In genomic region chr7:99409192-99409572, GRCh38 we compare ENCODE assay signal across 8 cellular contexts. TPM values are rescaled to one million over a fixed set of nuclear protein-coding genes. Genes with fewer than 3 reads are reported as not detected.
A peak's percentile ranks its signal among the peaks of the same experiment; 100 is the strongest.
DNase-seq lines count a peak whose midpoint lies in the region; ATAC-seq, FAIRE-seq and TF ChIP-seq lines count a peak whose summit lies in the region.

No MANE protein-coding gene starts in this region.

- peaks cover 71% of the 10 kb centered on the region for H3K36me3 Mint-ChIP-seq in effector memory CD8-positive, alpha-beta T cell (ENCODE audit: insufficient read depth)
- H3K36me3 Mint-ChIP-seq in neural crest cell (ENCODE audit: low read depth): peaks cover 14% of the 10 kb centered on the region

- H3K9ac ChIP-seq in PC-3 (ENCODE audit: low read length): peak overlapping the region; percentile 98

- peak overlapping the region; percentile 94 to 99 for H3K4me3 Mint-ChIP-seq in effector memory CD8-positive, alpha-beta T cell
- H3K4me3 Mint-ChIP-seq in neural crest cell: peak overlapping the region; percentile 100

- DNase-seq in BE2C: no peak
- no peak for DNase-seq in PC-3
- DNase-seq in effector memory CD8-positive, alpha-beta T cell: no peak
- DNase-seq in neural crest cell (ENCODE audit: low read depth, low spot score): no peak
- no peak for DNase-seq in NCI-H2081 (lab: John Stamatoyannopoulos, UW)
- DNase-seq in DMS79 treated with DMSO at 0.1 percent for 48 hours (lab: John Stamatoyannopoulos, UW): no peak
- no peak for DNase-seq in urothelium cell line (ENCODE audit: low spot score)

- peaks cover 68% of the 10 kb centered on the region for H3K79me2 ChIP-seq in PC-3 (ENCODE audit: low read length)

- H3K4me3 ChIP-seq in BE2C (ENCODE audit: low read depth, low read length) (peak overlapping the region; percentile 79), PC-3 (ENCODE audit: low read length) (peak overlapping the region; percentile 90)

- H3K4me1 Mint-ChIP-seq in effector memory CD8-positive, alpha-beta T cell (ENCODE audit: low read depth in 2 of 2): peaks cover 44 to 46% of the 10 kb centered on the region in 2 donors
- H3K4me1 Mint-ChIP-seq in neural crest cell: peaks cover 37% of the 10 kb centered on the region

- TSS peak; percentile 65 for BruUV-seq in PC-3 (replicated peaks; lab: Mats Ljungman, UMichigan)

- CTCF ChIA-PET in PC-3 (lab: Charles Lee): no interaction called here

- FAIRE-seq in urothelium cell line (lab: Jason Lieb, UNC): no peak

- peak overlapping the region; percentile 91 for H3K4me2 ChIP-seq in PC-3 (ENCODE audit: low read length)

- POLR2A ChIA-PET in PC-3 (lab: Charles Lee; ENCODE audit: unreplicated experiment): interaction anchor here (0.6 kb wide), 3 partner anchors 52 to 618 kb away, joined by 3 to 7 read pairs (median 3); no protein-coding TSS in a partner anchor

- H2AFZ ChIP-seq in PC-3 (ENCODE audit: low read length): peak overlapping the region; percentile 86

- intact Hi-C loops in PC-3 (cut with micrococcal nuclease): loop anchor here (2.0 to 5.0 kb wide), 2 partner anchors 30 to 673 kb away; partner anchors contain the start of genes CPSF4, PTCD1 and ZNF3

- H3K27me3 ChIP-seq in BE2C (no peaks in the 10 kb centered on the region), PC-3 (ENCODE audit: low read length) (no peaks in the 10 kb centered on the region)

- peaks cover 4% of the 10 kb centered on the region; the same call in 1 of the 2 replicates for H3K4me1 ChIP-seq in BE2C
- H3K4me1 ChIP-seq in PC-3 (ENCODE audit: insufficient read depth, low read length): peaks cover 22% of the 10 kb centered on the region

- H3K27ac Mint-ChIP-seq in effector memory CD8-positive, alpha-beta T cell: peak overlapping the region; percentile 95 to 99
- peak overlapping the region; percentile 100 for H3K27ac Mint-ChIP-seq in neural crest cell (ENCODE audit: unreplicated experiment)

- no peaks in the 10 kb centered on the region for H3K9me3 ChIP-seq in BE2C
- no peaks in the 10 kb centered on the region for H3K9me3 ChIP-seq in PC-3 (ENCODE audit: low read length)

- H3K9me3 Mint-ChIP-seq in effector memory CD8-positive, alpha-beta T cell: no peaks in the 10 kb centered on the region
- no peaks in the 10 kb centered on the region for H3K9me3 Mint-ChIP-seq in neural crest cell

- H3K27me3 Mint-ChIP-seq in effector memory CD8-positive, alpha-beta T cell: no peaks in the 10 kb centered on the region
- no peaks in the 10 kb centered on the region for H3K27me3 Mint-ChIP-seq in neural crest cell (ENCODE audit: low read depth)

- peak; percentile 4 for ATAC-seq in GM21526 (IDR thresholded peaks at IDR 0.05; ENCODE audit: low FRiP score, unreplicated experiment)
- no peak for ATAC-seq in PC-3
- ATAC-seq in effector memory CD8-positive, alpha-beta T cell (replicated peaks): peak; percentile 7

- peak overlapping the region; percentile 96 for H3K27ac ChIP-seq in PC-3 (ENCODE audit: low read length)

- H3K36me3 ChIP-seq in BE2C (peaks cover 58% of the 10 kb centered on the region), PC-3 (ENCODE audit: low read depth, low read length) (peaks cover 38% of the 10 kb centered on the region)

- no peaks in the 10 kb centered on the region for H3F3A ChIP-seq in PC-3 (ENCODE audit: low read length, unreplicated experiment)

- no peaks in the 10 kb centered on the region for H3K9me2 ChIP-seq in PC-3 (replicated peaks; ENCODE audit: low read length)

- H4K20me1 ChIP-seq in PC-3 (ENCODE audit: low read length): peaks cover 19% of the 10 kb centered on the region

- TF ChIP-seq CTCF in BE2C (IDR thresholded peaks at IDR 0.05; ENCODE audit: low read depth, low read length) (no peak), PC-3 (conservative IDR thresholded peaks at IDR 0.05; ENCODE audit: low read depth, low read length) (no peak), neural crest cell (conservative IDR thresholded peaks at IDR 0.05) (no peak)

RNA-seq across cellular contexts. Expression of gene BUD31, which starts 0.4 kb away (rescaled TPM):
- polyA plus RNA-seq in BE2C (2012; ENCODE audit: insufficient read depth, insufficient read length, low read depth): 516 TPM
- total RNA-seq in PC-3 (2014; rRNA removed): 120 and 144 TPM in 2 replicates
- total RNA-seq in neural crest cell: 107 and 108 TPM in 2 replicates

RNA-seq across cellular contexts. Expression of gene PDAP1, which starts 0.8 kb away (rescaled TPM):
- 483 TPM for polyA plus RNA-seq in BE2C (2012; ENCODE audit: insufficient read depth, insufficient read length, low read depth)
- 58.6 and 84.7 TPM in 2 replicates for total RNA-seq in PC-3 (2014; rRNA removed)
- total RNA-seq in neural crest cell: 146 and 155 TPM in 2 replicates

RNA-seq across cellular contexts. Expression of gene PTCD1, which starts 29.4 kb away (rescaled TPM):
- polyA plus RNA-seq in BE2C (2012; ENCODE audit: insufficient read depth, insufficient read length, low read depth): 22.4 TPM
- total RNA-seq in PC-3 (2014; rRNA removed): 10.4 and 11.5 TPM in 2 replicates
- 9.7 and 11.1 TPM in 2 replicates for total RNA-seq in neural crest cell

RNA-seq across cellular contexts. Expression of gene CPSF4, which starts 29.6 kb away (rescaled TPM):
- polyA plus RNA-seq in BE2C (2012; ENCODE audit: insufficient read depth, insufficient read length, low read depth): 133 TPM
- total RNA-seq in PC-3 (2014; rRNA removed) (49.5 and 65.3 TPM in 2 replicates), neural crest cell (111 and 117 TPM in 2 replicates)

RNA-seq across cellular contexts. Expression of gene ARPC1B, which starts 34.7 kb away (rescaled TPM):
- 38.0 TPM for polyA plus RNA-seq in BE2C (2012; ENCODE audit: insufficient read depth, insufficient read length, low read depth)
- total RNA-seq in PC-3 (2014; rRNA removed) (358 and 381 TPM in 2 replicates), neural crest cell (67.7 and 71.6 TPM in 2 replicates)
